Comparison of ENCODE assay signal across 26 cellular contexts in genomic region chr2:193869564-193869963, GRCh38.
DNase-seq lines count a peak whose midpoint lies in the region; ATAC-seq and TF ChIP-seq lines count a peak whose summit lies in the region.
"Had no signal": no experiment of that assay in that cellular context is flagged by ENCODE, and none has a peak within 500 bp of the region (broad histone marks: within the 10 kb centered on the region; RNA-seq: fewer than 3 reads in every experiment).

No MANE protein-coding gene starts in this region.

- H3K36me3 ChIP-seq in DND-41 (ENCODE audit: insufficient read depth, low read length) (no peaks in the 10 kb centered on the region), OCI-LY3 (replicated peaks; ENCODE audit: low read depth, low read length) (no peaks in the 10 kb centered on the region), osteoblast (ENCODE audit: insufficient read depth, low read length) (no peaks in the 10 kb centered on the region)
- H3K36me3 ChIP-seq: BLaER1 treated with 17β-estradiol and CSF1 and Interleukin-3, amounts not matched to agents 10 nM and 100 nM; MG63 had no signal

- H4K8ac ChIP-seq in H9 (replicated peaks; ENCODE audit: insufficient read length, low read depth, low read length), result no peak overlapping the region

- no peak for TF ChIP-seq CTCF in DND-41 (IDR thresholded peaks at IDR 0.05; ENCODE audit: borderline replicate concordance, extremely low read depth, low read length, poor library complexity, severe bottlenecking)
- TF ChIP-seq CTCF in OCI-LY3 (IDR thresholded peaks at IDR 0.05; ENCODE audit: low read depth, low read length), result no peak
- TF ChIP-seq CTCF in osteoblast (IDR thresholded peaks at IDR 0.05; ENCODE audit: extremely low read depth, low read depth, low read length), result no peak
- no peak for TF ChIP-seq CTCF in H9 (conservative IDR thresholded peaks at IDR 0.05)

- H3K4me3 ChIP-seq in DND-41 (ENCODE audit: low read depth in 1 of 2, low read length in 2 of 2) (no peak overlapping the region), OCI-LY3 (ENCODE audit: low read length) (no peak overlapping the region), osteoblast (ENCODE audit: insufficient read depth, low read length) (no peak overlapping the region)
- H3K4me3 ChIP-seq: BLaER1 treated with 17β-estradiol and CSF1 and Interleukin-3, amounts not matched to agents 10 nM and 100 nM; K562; MG63; SK-N-MC had no signal

- ATAC-seq in DND-41 (ENCODE audit: insufficient read depth, low read depth) (peak; percentile 54; the same call in 2 of the 3 replicates), GM21360 (IDR thresholded peaks at IDR 0.05; ENCODE audit: unreplicated experiment) (no peak)
- no peak for ATAC-seq in stimulated activated naive CD8-positive, alpha-beta T cell treated with anti-CD3 and anti-CD28 coated beads, Interleukin-15, amount 100 ng/mL, for 72 hours
- ATAC-seq: HepG2, K562, T-cell had no signal

- H3K4me2 ChIP-seq in DND-41 (ENCODE audit: insufficient read depth, low read length), result no peak overlapping the region
- H3K4me2 ChIP-seq in OCI-LY3 (ENCODE audit: low read length), result no peak overlapping the region
- no peak overlapping the region for H3K4me2 ChIP-seq in osteoblast (ENCODE audit: insufficient read depth, low read length)
- no peak overlapping the region for H3K4me2 ChIP-seq in H9 (ENCODE audit: insufficient read depth, insufficient read length, low read length)
- H3K4me2 ChIP-seq: BLaER1 treated with 17β-estradiol and CSF1 and Interleukin-3, amounts not matched to agents 10 nM and 100 nM had no signal

- H3K9ac ChIP-seq in DND-41 (ENCODE audit: low read depth, low read length) (no peak overlapping the region), OCI-LY3 (ENCODE audit: low read length) (no peak overlapping the region), H9 (ENCODE audit: extremely low read depth, insufficient read length, low read length) (no peak overlapping the region)
- H3K9ac ChIP-seq: BLaER1 treated with 17β-estradiol and CSF1 and Interleukin-3, amounts not matched to agents 10 nM and 100 nM had no signal

- H3K4me1 Mint-ChIP-seq in H9, result no peaks in the 10 kb centered on the region
- H3K4me1 Mint-ChIP-seq in stimulated activated naive CD8-positive, alpha-beta T cell treated with anti-CD3 and anti-CD28 coated beads, Interleukin-15, amount 100 ng/mL, for 72 hours, result no peaks in the 10 kb centered on the region
- H3K4me1 Mint-ChIP-seq: CD4-positive, alpha-beta memory T cell; T-cell had no signal

- no peaks in the 10 kb centered on the region for H3K27me3 Mint-ChIP-seq in H9 (ENCODE audit: low read depth)
- H3K27me3 Mint-ChIP-seq in stimulated activated naive CD8-positive, alpha-beta T cell treated with anti-CD3 and anti-CD28 coated beads, Interleukin-15, amount 100 ng/mL, for 72 hours, result no peaks in the 10 kb centered on the region
- H3K27me3 Mint-ChIP-seq: CD4-positive, alpha-beta memory T cell; T-cell had no signal

- H2BK15ac ChIP-seq in H9 (ENCODE audit: low read depth, low read length), result no peak overlapping the region

- no peak overlapping the region for H4K91ac ChIP-seq in H9 (ENCODE audit: insufficient read length, low read depth, low read length)

- no peak overlapping the region for H3K14ac ChIP-seq in H9 (ENCODE audit: insufficient read depth, low read length)

- no peak overlapping the region for H3K4ac ChIP-seq in H9 (ENCODE audit: low read depth, low read length)

- H3K27ac ChIP-seq in DND-41 (ENCODE audit: low read length) (no peak overlapping the region), OCI-LY3 (ENCODE audit: low read length) (no peak overlapping the region), osteoblast (ENCODE audit: low read depth, low read length) (no peak overlapping the region), H9 (ENCODE audit: insufficient read length, low read depth, low read length) (no peak overlapping the region)
- H3K27ac ChIP-seq: BLaER1 treated with 17β-estradiol and CSF1 and Interleukin-3, amounts not matched to agents 10 nM and 100 nM; RWPE1; SK-N-MC had no signal

- no peak overlapping the region for H2BK120ac ChIP-seq in H9 (ENCODE audit: low read depth, low read length, poor library complexity, severe bottlenecking)

- no CpG with 5 or more reads among the region's 4 CpGs for WGBS in H9 (ENCODE audit: extremely low coverage, insufficient read length, low lambda C conversion rate)

- H3K9me3 ChIP-seq in DND-41 (ENCODE audit: insufficient read depth, low read length, severe bottlenecking), result peaks cover 7% of the 10 kb centered on the region
- H3K9me3 ChIP-seq in OCI-LY3 (ENCODE audit: insufficient read depth, low read length), result no peaks in the 10 kb centered on the region
- H3K9me3 ChIP-seq in osteoblast (ENCODE audit: low read depth, low read length), result no peaks in the 10 kb centered on the region
- H3K9me3 ChIP-seq in H9 (ENCODE audit: control insufficient read depth, low read depth, low read length), result no peaks in the 10 kb centered on the region
- H3K9me3 ChIP-seq: Caco-2, MG63 had no signal

- no peak overlapping the region for H4K5ac ChIP-seq in H9 (ENCODE audit: insufficient read length, low read depth, low read length)

- H2BK20ac ChIP-seq in H9 (ENCODE audit: low read depth, low read length, poor library complexity, severe bottlenecking), result no peak overlapping the region

- no peak overlapping the region for H3K56ac ChIP-seq in H9 (ENCODE audit: insufficient read length, low read depth, low read length)

- peaks cover 3 to 5% of the 10 kb centered on the region in 2 experiments; a peak in 3 of 5 replicates for H3K9me3 Mint-ChIP-seq in H9
- H3K9me3 Mint-ChIP-seq in stimulated activated naive CD8-positive, alpha-beta T cell treated with anti-CD3 and anti-CD28 coated beads, Interleukin-15, amount 100 ng/mL, for 72 hours, result peaks cover 0 to 5% of the 10 kb centered on the region in 2 donors

- H3K27me3 ChIP-seq in DND-41 (ENCODE audit: insufficient read depth, low read length, poor library complexity) (no peaks in the 10 kb centered on the region), OCI-LY3 (ENCODE audit: low read depth, low read length) (no peaks in the 10 kb centered on the region), osteoblast (ENCODE audit: insufficient read depth, low read length) (no peaks in the 10 kb centered on the region), H9 (ENCODE audit: insufficient read depth, low read length) (no peaks in the 10 kb centered on the region)
- H3K27me3 ChIP-seq: BLaER1 treated with 17β-estradiol and CSF1 and Interleukin-3, amounts not matched to agents 10 nM and 100 nM; MG63 had no signal

- no peak overlapping the region for H2BK12ac ChIP-seq in H9 (ENCODE audit: insufficient read length, low read depth, low read length)

- H3K36me3 Mint-ChIP-seq in H9 (ENCODE audit: insufficient read depth in 1 of 3, low read depth in 3 of 3), result no peaks in the 10 kb centered on the region
- H3K36me3 Mint-ChIP-seq: CD4-positive, alpha-beta memory T cell; T-cell had no signal

- H3K23me2 ChIP-seq in H9 (ENCODE audit: insufficient read length, low read depth, low read length, poor library complexity, severe bottlenecking), result no peaks in the 10 kb centered on the region

- H3K4me1 ChIP-seq in DND-41 (ENCODE audit: insufficient read depth, low read length) (no peaks in the 10 kb centered on the region), OCI-LY3 (ENCODE audit: low read length) (no peaks in the 10 kb centered on the region), osteoblast (ENCODE audit: insufficient read depth, low read length) (no peaks in the 10 kb centered on the region), H9 (ENCODE audit: insufficient read depth, low read length) (no peaks in the 10 kb centered on the region)
- H3K4me1 ChIP-seq: Caco-2 had no signal

- DNase-seq in DND-41 (no peak), HCEC 1CT (peak; percentile 10), osteoblast (ENCODE audit: insufficient read length, low spot score, missing footprints) (peak; percentile 25), H9 (no peak)
- no peak for DNase-seq in stimulated activated naive CD8-positive, alpha-beta T cell treated with anti-CD3 and anti-CD28 coated beads, Interleukin-15, amount 100 ng/mL, for 72 hours
- DNase-seq: Caco-2; CD4-positive, alpha-beta memory T cell; DMS 273 treated with DMSO at 0.1 percent for 48 hours; EL; HFFc6; NCI-H1048; NCI-H1417 treated with DMSO at 0.1 percent for 48 hours; NCI-H187 treated with DMSO at 0.1 percent for 48 hours; NCI-H2171 treated with DMSO at 0.1 percent for 48 hours; NCI-H526 treated with DMSO at 0.1 percent for 48 hours; SHP77 treated with DMSO at 0.1 percent for 48 hours; T-cell had no signal

- H2BK5ac ChIP-seq in H9 (ENCODE audit: insufficient read length, low read length), result no peak overlapping the region

- H3T11ph ChIP-seq in H9 (ENCODE audit: low read length), result no peak overlapping the region

- no peak overlapping the region for H2AK5ac ChIP-seq in H9 (ENCODE audit: insufficient read length, low read length)

- H2AFZ ChIP-seq in DND-41 (ENCODE audit: low read depth, low read length), result no peak overlapping the region
- 0 out of 2 replicates have a peak overlapping the region, but pooled peaks have one; percentile 39 for H2AFZ ChIP-seq in OCI-LY3 (ENCODE audit: low read depth, low read length)
- H2AFZ ChIP-seq in osteoblast (ENCODE audit: low read length), result no peak overlapping the region
- H2AFZ ChIP-seq in H9 (ENCODE audit: low read length), result no peak overlapping the region

- H3K18ac ChIP-seq in H9 (ENCODE audit: insufficient read length, low read depth, low read length), result no peak overlapping the region

- no peaks in the 10 kb centered on the region for H3K79me1 ChIP-seq in H9 (ENCODE audit: insufficient read depth, low read depth, low read length, poor library complexity, severe bottlenecking)

- H4K20me1 ChIP-seq in DND-41 (ENCODE audit: insufficient read depth, low read length) (no peaks in the 10 kb centered on the region), OCI-LY3 (ENCODE audit: insufficient read depth, low read length) (no peaks in the 10 kb centered on the region), osteoblast (ENCODE audit: insufficient read depth, low read length) (no peaks in the 10 kb centered on the region), H9 (ENCODE audit: control insufficient read depth, insufficient read depth, insufficient read length) (no peaks in the 10 kb centered on the region)
- H4K20me1 ChIP-seq: BLaER1 treated with 17β-estradiol and CSF1 and Interleukin-3, amounts not matched to agents 10 nM and 100 nM had no signal

- H3K4me3 Mint-ChIP-seq in H9, result no peak overlapping the region
- no peak overlapping the region for H3K4me3 Mint-ChIP-seq in stimulated activated naive CD8-positive, alpha-beta T cell treated with anti-CD3 and anti-CD28 coated beads, Interleukin-15, amount 100 ng/mL, for 72 hours
- H3K4me3 Mint-ChIP-seq: CD4-positive, alpha-beta memory T cell; HFFc6; T-cell; T-helper 2 cell treated with Interferon-gamma antibody and Interleukin-4, amounts not matched to agents 5 μg/mL and 100 μg/mL, for 36 hours had no signal

- H3K27ac Mint-ChIP-seq in H9, result no peak overlapping the region
- no peak overlapping the region for H3K27ac Mint-ChIP-seq in stimulated activated naive CD8-positive, alpha-beta T cell treated with anti-CD3 and anti-CD28 coated beads, Interleukin-15, amount 100 ng/mL, for 72 hours
- H3K27ac Mint-ChIP-seq: CD4-positive, alpha-beta memory T cell; HFFc6; T-cell; T-helper 2 cell treated with Interferon-gamma antibody and Interleukin-4, amounts not matched to agents 5 μg/mL and 100 μg/mL, for 36 hours had no signal

- no peaks in the 10 kb centered on the region for H3K79me2 ChIP-seq in DND-41 (ENCODE audit: insufficient read depth, low read length)
- no peaks in the 10 kb centered on the region for H3K79me2 ChIP-seq in OCI-LY3 (ENCODE audit: low read length)
- no peaks in the 10 kb centered on the region for H3K79me2 ChIP-seq in osteoblast (ENCODE audit: insufficient read depth, low read length)
- H3K79me2 ChIP-seq in H9 (ENCODE audit: insufficient read depth, low read length), result no peaks in the 10 kb centered on the region; the same call in 1 of the 2 replicates

- no peak overlapping the region for H3K23ac ChIP-seq in H9 (ENCODE audit: insufficient read length, low read depth, low read length)

Comparison
In these comparisons a context has a peak if more than half of its experiments do, and no peak if none do; other contexts are left out.
1. DNase-seq: peak in HCEC 1CT (single experiment) and osteoblast (single experiment); none in DND-41 (single experiment), H9 (single experiment) and stimulated activated naive CD8-positive, alpha-beta T cell treated with anti-CD3 and anti-CD28 coated beads, Interleukin-15, amount 100 ng/mL, for 72 hours (0 of 2).